19 cellular contexts compared by ENCODE assay signal in the genomic region with DNA sequence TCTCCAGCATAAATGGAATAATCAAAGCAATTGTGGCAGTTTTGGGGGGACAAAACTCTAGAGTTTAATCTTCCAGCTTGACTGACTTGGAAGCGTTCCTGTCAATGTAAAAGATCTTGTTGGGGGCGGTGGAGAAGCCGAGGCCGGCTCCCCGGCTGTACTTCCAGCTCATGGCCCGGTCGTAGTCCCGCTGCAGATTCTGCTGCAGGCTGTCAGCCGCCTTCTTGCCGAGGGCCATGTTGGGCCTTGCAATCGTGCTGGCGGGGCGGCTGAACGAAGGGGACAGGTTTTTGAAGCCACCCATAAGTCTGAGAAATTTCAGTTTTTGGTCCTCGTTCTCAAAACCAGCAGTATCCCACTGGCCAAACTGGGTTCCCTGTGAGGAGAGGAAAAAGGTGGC.
"Had no signal": no experiment of that assay in that cellular context is flagged by ENCODE, and none has a peak within 500 bp of the region (broad histone marks: within the 10 kb centered on the region; RNA-seq: fewer than 3 reads in every experiment).

No MANE protein-coding gene starts in this region.

- H3K4me3 ChIP-seq: K562 had no signal

- DNase-seq: activated CD4-positive, alpha-beta T cell treated with anti-CD3 and anti-CD28 coated beads for 48 hours; activated CD4-positive, alpha-beta T cell treated with anti-CD3 and anti-CD28 coated beads, Interleukin-2, amount 50 U/mL, for 4 hours; activated CD4-positive, CD25-positive, alpha-beta regulatory T cell treated with anti-CD3 and anti-CD28 coated beads, Interleukin-2, amount 50 U/mL, for 72 hours; activated CD8-positive, alpha-beta memory T cell treated with anti-CD3 and anti-CD28 coated beads, Interleukin-2, amount 10 ng/mL, durations not matched to agents 7 days and 5 days; activated effector memory CD4-positive, alpha-beta T cell treated with anti-CD3 and anti-CD28 coated beads, Interleukin-2, amount 50 U/mL, for 16 hours; activated naive CD4-positive, alpha-beta T cell treated with Interleukin-2 at 50 U/mL for 16 hours; activated naive CD8-positive, alpha-beta T cell treated with anti-CD3 and anti-CD28 coated beads, Interleukin-2, amount 50 U/mL, for 24 hours; activated T-cell treated with anti-CD3 and anti-CD28 coated beads, Interleukin-2, amount 50 U/mL, for 24 hours; amniotic stem cell; Karpas-422; MM.1S; NCI-H1105 treated with DMSO at 0.1 percent for 48 hours; NCI-H1436 treated with DMSO at 0.1 percent for 48 hours; NCI-H187; NCI-H2081; NCI-H524; SHP77 treated with DMSO at 0.1 percent for 48 hours had no signal

- ATAC-seq: activated CD8-positive, alpha-beta memory T cell treated with anti-CD3 and anti-CD28 coated beads, Interleukin-2, amount 10 ng/mL, durations not matched to agents 7 days and 5 days; activated naive CD4-positive, alpha-beta T cell treated with anti-CD3 and anti-CD28 coated beads, Interleukin-2, amount 50 U/mL, for 72 hours; activated naive CD8-positive, alpha-beta T cell treated with anti-CD3 and anti-CD28 coated beads, Interleukin-2, amount 50 U/mL, for 24 hours had no signal
